23 cellular contexts compared by ENCODE assay signal in genomic region chr10:21648040-21648439, GRCh38.
DNase-seq lines count a peak whose midpoint lies in the region; ATAC-seq, FAIRE-seq and TF ChIP-seq lines count a peak whose summit lies in the region.
"Had no signal": no experiment of that assay in that cellular context is flagged by ENCODE, and none has a peak within 500 bp of the region (broad histone marks: within the 10 kb centered on the region; RNA-seq: fewer than 3 reads in every experiment).

No MANE protein-coding gene starts in this region.

- ATAC-seq in natural killer cell, result no peak
- no peak for ATAC-seq in natural killer cell treated with Interleukin-12 subunit alpha and Interleukin-12 subunit beta and Interleukin-15 and Interleukin-18, amount 100 ng/mL, for 72 hours
- ATAC-seq in WTC11, result no peak
- no peak for ATAC-seq in GM21786 (IDR thresholded peaks at IDR 0.05; ENCODE audit: unreplicated experiment)
- ATAC-seq: Panc1 had no signal

- H3K36me3 Mint-ChIP-seq in natural killer cell (no peaks in the 10 kb centered on the region), WTC11 (peaks cover 15% of the 10 kb centered on the region), CD14-positive monocyte (peaks cover 29 to 40% of the 10 kb centered on the region in 2 donors)
- H3K36me3 Mint-ChIP-seq in natural killer cell treated with Interleukin-12 subunit alpha and Interleukin-12 subunit beta and Interleukin-15 and Interleukin-18, amount 100 ng/mL, for 72 hours, result peaks cover 5% of the 10 kb centered on the region

- H3K27me3 Mint-ChIP-seq in natural killer cell (ENCODE audit: low read depth in 2 of 2), result no peaks in the 10 kb centered on the region
- no peaks in the 10 kb centered on the region for H3K27me3 Mint-ChIP-seq in natural killer cell treated with Interleukin-12 subunit alpha and Interleukin-12 subunit beta and Interleukin-15 and Interleukin-18, amount 100 ng/mL, for 72 hours
- no peaks in the 10 kb centered on the region for H3K27me3 Mint-ChIP-seq in WTC11 (ENCODE audit: low read depth)
- no peaks in the 10 kb centered on the region for H3K27me3 Mint-ChIP-seq in CD14-positive monocyte (ENCODE audit: low read depth in 3 of 3)
- H3K27me3 Mint-ChIP-seq: CD4-positive, alpha-beta T cell had no signal

- H3K4me1 Mint-ChIP-seq in natural killer cell (peaks cover 25 to 30% of the 10 kb centered on the region in 2 donors), WTC11 (peaks cover 21% of the 10 kb centered on the region), CD14-positive monocyte (peaks cover 5% of the 10 kb centered on the region)
- peaks cover 16 to 24% of the 10 kb centered on the region in 2 donors for H3K4me1 Mint-ChIP-seq in natural killer cell treated with Interleukin-12 subunit alpha and Interleukin-12 subunit beta and Interleukin-15 and Interleukin-18, amount 100 ng/mL, for 72 hours (ENCODE audit: low read depth in 2 of 2)

- H3K9me3 Mint-ChIP-seq in natural killer cell, result peaks cover 0 to 2% of the 10 kb centered on the region in 2 donors
- no peaks in the 10 kb centered on the region for H3K9me3 Mint-ChIP-seq in natural killer cell treated with Interleukin-12 subunit alpha and Interleukin-12 subunit beta and Interleukin-15 and Interleukin-18, amount 100 ng/mL, for 72 hours
- no peaks in the 10 kb centered on the region for H3K9me3 Mint-ChIP-seq in WTC11
- H3K9me3 Mint-ChIP-seq in CD14-positive monocyte, result no peaks in the 10 kb centered on the region
- H3K9me3 Mint-ChIP-seq: CD4-positive, alpha-beta T cell had no signal

- H3K4me3 Mint-ChIP-seq in natural killer cell, result no peak overlapping the region
- H3K4me3 Mint-ChIP-seq in natural killer cell treated with Interleukin-12 subunit alpha and Interleukin-12 subunit beta and Interleukin-15 and Interleukin-18, amount 100 ng/mL, for 72 hours, result no peak overlapping the region
- no peak overlapping the region for H3K4me3 Mint-ChIP-seq in WTC11
- H3K4me3 Mint-ChIP-seq in CD14-positive monocyte, result no peak overlapping the region
- H3K4me3 Mint-ChIP-seq: CD4-positive, alpha-beta T cell had no signal

- POLR2A ChIA-PET in WTC11 (lab: Charles Lee), result no interaction called here

- TF ChIP-seq CTCF in natural killer cell (IDR thresholded peaks at IDR 0.05) (no peak), WTC11 (IDR thresholded peaks at IDR 0.05) (no peak), kidney (IDR thresholded peaks at IDR 0.05; ENCODE audit: borderline replicate concordance, extremely low read depth, insufficient read depth) (no peak), CD14-positive monocyte (IDR thresholded peaks at IDR 0.05) (no peak)

- no peaks in the 10 kb centered on the region for H3K9me3 ChIP-seq in kidney (ENCODE audit: control insufficient read depth in 1 of 2, low read length in 2 of 2)
- H3K9me3 ChIP-seq: BLaER1, HAP-1, MG63 had no signal

- CTCF ChIA-PET in WTC11 (lab: Charles Lee), result no interaction called here

- DNase-seq in natural killer cell (no peak), WTC11 (ENCODE audit: low spot score) (no peak), kidney (no peak), CD14-positive monocyte (ENCODE audit: low spot score) (no peak)
- no peak for DNase-seq in natural killer cell treated with Interleukin-12 subunit alpha and Interleukin-12 subunit beta and Interleukin-15 and Interleukin-18, amount 100 ng/mL, for 72 hours (ENCODE audit: low spot score)
- no peak for DNase-seq in activated CD4-positive, alpha-beta T cell treated with anti-CD3 and anti-CD28 coated beads for 1 hour
- DNase-seq: CD4-positive, alpha-beta T cell; DMS53; GOT3; KBM-7; MG63; NCI-H1105 treated with DMSO at 0.1 percent for 48 hours; NCI-H2029 treated with DMSO at 0.1 percent for 48 hours; NCI-H446 treated with DMSO at 0.1 percent for 48 hours; NCI-H526 treated with DMSO at 0.1 percent for 48 hours; SHP77 treated with DMSO at 0.1 percent for 48 hours had no signal

- H3K4me3 ChIP-seq in kidney (ENCODE audit: low read length in 2 of 2), result no peak overlapping the region
- H3K4me3 ChIP-seq: BLaER1, HAP-1, MG63 had no signal

- peak; percentile 19 for FAIRE-seq in kidney (lab: Jason Lieb, UNC)
- FAIRE-seq: A204.1, GM18507, HTR-8/SVneo had no signal

- H3K9ac ChIP-seq in kidney (ENCODE audit: low read length in 2 of 2), result no peak overlapping the region
- H3K9ac ChIP-seq: BLaER1 had no signal

- intact Hi-C loops in natural killer cell (cut with micrococcal nuclease) (no loop called here), kidney (cut with DNase I) (no loop called here), CD14-positive monocyte (cut with micrococcal nuclease) (no loop called here)

- no peaks in the 10 kb centered on the region for H3K4me1 ChIP-seq in kidney (ENCODE audit: control insufficient read depth in 1 of 2, insufficient read depth in 1 of 2, low read depth in 1 of 2, low read length in 2 of 2)
- H3K4me1 ChIP-seq: BLaER1, HAP-1 had no signal

- H3K27ac Mint-ChIP-seq in natural killer cell (peak overlapping the region; percentile 6 to 41), WTC11 (peak overlapping the region; percentile 51; the same call in 1 of the 2 replicates), CD14-positive monocyte (no peak overlapping the region)
- peak overlapping the region in 1 of 2 donors; percentile 23 for H3K27ac Mint-ChIP-seq in natural killer cell treated with Interleukin-12 subunit alpha and Interleukin-12 subunit beta and Interleukin-15 and Interleukin-18, amount 100 ng/mL, for 72 hours
- H3K27ac Mint-ChIP-seq: CD4-positive, alpha-beta T cell had no signal

- H3K36me3 ChIP-seq in kidney (ENCODE audit: control insufficient read depth in 1 of 2, insufficient read depth in 2 of 2, low read length in 2 of 2), result no peaks in the 10 kb centered on the region
- H3K36me3 ChIP-seq: HAP-1 had no signal

- no peak overlapping the region for H3K27ac ChIP-seq in kidney (ENCODE audit: low read depth in 2 of 2, low read length in 2 of 2)
- H3K27ac ChIP-seq: BLaER1 had no signal

TF ChIP-seq in WTC11, 78 proteins besides CTCF, POLR2A, EP300 and RAD21:
- TF ChIP-seq PRRX2 (CRISPR knock-in tag; IDR thresholded peaks at IDR 0.05), result no peak
- no peak for TF ChIP-seq IRF1 (CRISPR knock-in tag; IDR thresholded peaks at IDR 0.05)
- no peak for TF ChIP-seq MAX (CRISPR knock-in tag; IDR thresholded peaks at IDR 0.05)
- TF ChIP-seq, protein P1, sequence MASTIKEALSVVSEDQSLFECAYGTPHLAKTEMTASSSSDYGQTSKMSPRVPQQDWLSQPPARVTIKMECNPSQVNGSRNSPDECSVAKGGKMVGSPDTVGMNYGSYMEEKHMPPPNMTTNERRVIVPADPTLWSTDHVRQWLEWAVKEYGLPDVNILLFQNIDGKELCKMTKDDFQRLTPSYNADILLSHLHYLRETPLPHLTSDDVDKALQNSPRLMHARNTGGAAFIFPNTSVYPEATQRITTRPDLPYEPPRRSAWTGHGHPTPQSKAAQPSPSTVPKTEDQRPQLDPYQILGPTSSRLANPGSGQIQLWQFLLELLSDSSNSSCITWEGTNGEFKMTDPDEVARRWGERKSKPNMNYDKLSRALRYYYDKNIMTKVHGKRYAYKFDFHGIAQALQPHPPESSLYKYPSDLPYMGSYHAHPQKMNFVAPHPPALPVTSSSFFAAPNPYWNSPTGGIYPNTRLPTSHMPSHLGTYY (CRISPR knock-in tag; IDR thresholded peaks at IDR 0.05), result no peak
- no peak for TF ChIP-seq ZBTB21 (CRISPR knock-in tag; IDR thresholded peaks at IDR 0.05; ENCODE audit: borderline replicate concordance)

Comparison
In these comparisons a context has a peak if more than half of its experiments do, and no peak if none do; other contexts are left out.
1. H3K27ac Mint-ChIP-seq: peak in natural killer cell (2 of 2) and WTC11 (single experiment); none in CD14-positive monocyte (0 of 7).